ENCODE assay signal across 1 cellular context in the genomic region with DNA sequence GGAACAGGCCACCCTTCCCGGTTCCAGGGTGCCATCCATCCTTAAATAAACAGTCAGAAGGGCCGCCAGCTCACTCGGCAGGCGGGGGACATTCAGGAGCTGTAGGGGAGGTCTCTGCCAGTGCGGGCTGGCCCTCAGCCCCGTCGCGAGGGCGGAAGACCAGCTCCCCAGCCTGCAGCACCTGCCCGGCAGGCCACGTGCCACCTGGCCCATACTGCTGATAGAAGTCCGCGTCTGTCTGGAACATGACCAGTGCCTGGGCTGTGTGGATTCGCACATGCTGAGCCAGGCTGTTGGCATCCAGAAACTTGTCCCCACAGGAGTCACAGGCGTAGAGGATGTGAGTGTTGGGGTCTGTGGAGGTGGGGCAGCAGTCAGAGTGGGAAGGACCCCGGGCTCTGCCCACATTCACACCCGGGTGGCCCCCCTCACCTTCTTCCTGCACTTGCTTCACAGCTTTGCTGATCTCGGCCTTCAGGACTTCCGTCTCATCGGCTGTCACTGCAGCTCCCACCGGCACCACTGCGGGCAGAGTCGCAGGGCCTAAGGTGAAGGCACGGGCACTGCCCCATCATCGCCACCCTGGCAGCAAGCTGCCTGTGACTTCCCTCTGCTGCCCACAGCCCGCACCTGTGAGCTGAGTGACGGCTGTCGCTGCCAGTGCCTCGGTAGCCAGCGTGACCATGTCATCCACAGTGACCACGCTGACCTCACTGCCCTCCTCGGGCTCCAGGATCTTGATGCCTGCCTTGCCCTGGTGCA.
TF ChIP-seq lines count a peak whose summit lies in the region.

No MANE protein-coding gene starts in this region.

TF ChIP-seq in WTC11, 78 proteins besides CTCF, POLR2A, EP300 and RAD21:
- TF ChIP-seq, protein P1, sequence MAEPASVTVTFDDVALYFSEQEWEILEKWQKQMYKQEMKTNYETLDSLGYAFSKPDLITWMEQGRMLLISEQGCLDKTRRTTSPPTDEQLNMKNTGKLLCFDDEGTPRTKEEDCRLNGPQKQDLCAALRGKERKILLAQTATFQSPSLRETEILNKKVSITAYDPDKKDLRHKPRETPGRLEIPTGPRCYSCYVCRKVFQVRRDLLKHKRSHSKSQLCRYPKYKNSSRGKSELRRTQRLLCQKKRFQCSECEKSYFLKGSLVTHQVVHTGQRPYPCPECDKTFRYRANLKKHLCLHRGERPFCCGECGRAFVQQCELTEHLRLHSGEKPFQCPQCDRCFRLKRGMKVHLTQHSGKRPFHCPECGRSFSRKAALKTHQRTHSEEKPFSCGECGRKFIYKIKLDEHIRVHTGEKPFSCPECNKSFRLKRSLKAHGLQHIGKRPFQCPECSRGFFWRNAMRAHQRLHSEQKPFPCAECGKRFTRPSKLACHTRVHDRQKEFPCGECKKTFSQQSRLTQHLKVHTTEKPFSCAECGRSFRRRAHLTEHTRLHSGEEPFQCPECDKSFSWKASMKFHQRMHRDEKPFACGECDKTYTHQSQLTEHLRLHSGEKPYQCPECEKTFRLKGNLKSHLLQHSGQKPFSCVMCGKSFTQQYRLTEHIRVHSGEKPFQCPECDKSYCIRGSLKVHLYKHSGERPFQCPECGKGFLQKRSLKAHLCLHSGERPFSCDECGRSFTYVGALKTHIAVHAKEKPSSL (CRISPR knock-in tag; conservative IDR thresholded peaks at IDR 0.05): no peak
